Comparison of ENCODE assay signal across 14 cellular contexts in genomic region chr17:7750321-7750821, GRCh38. TPM values are rescaled to one million over a fixed set of nuclear protein-coding genes. Genes with fewer than 3 reads are reported as not detected.
DNase-seq lines count a peak whose midpoint lies in the region; TF ChIP-seq lines count a peak whose summit lies in the region.
"Had no signal": no experiment of that assay in that cellular context is flagged by ENCODE, and none has a peak within 500 bp of the region (broad histone marks: within the 10 kb centered on the region; RNA-seq: fewer than 3 reads in every experiment).

No MANE protein-coding gene starts in this region.

- TF ChIP-seq CTCF in fibroblast of lung (conservative IDR thresholded peaks at IDR 0.05 in 1 of 2, IDR thresholded peaks at IDR 0.05 in 1 of 2; ENCODE audit: low read depth in 1 of 2, low read length in 2 of 2), result no peak
- no peak for TF ChIP-seq CTCF in dorsolateral prefrontal cortex (IDR thresholded peaks at IDR 0.05 in 54 of 56, conservative IDR thresholded peaks at IDR 0.05 in 2 of 56; ENCODE audit: low read depth in 1 of 56, partially characterized antibody in 56 of 56)
- no peak for TF ChIP-seq CTCF in ascending aorta (IDR thresholded peaks at IDR 0.05)

- peak overlapping the region; percentile 68 for H3K27ac ChIP-seq in fibroblast of lung (ENCODE audit: insufficient read depth, low read length)
- H3K27ac ChIP-seq in dorsolateral prefrontal cortex, result no peak overlapping the region
- H3K27ac ChIP-seq in ascending aorta, result no peak overlapping the region
- H3K27ac ChIP-seq: thoracic aorta had no signal

- H3K9ac ChIP-seq in fibroblast of lung (ENCODE audit: insufficient read depth, low read length), result no peak overlapping the region

- intact Hi-C loops in dorsolateral prefrontal cortex (cut with DNase I), result loop anchor here in 1 of 2 donors (10.0 kb wide), 1 partner anchor 54 kb away; no protein-coding TSS in a partner anchor
- intact Hi-C loops in ascending aorta (cut with DNase I), result no loop called here

- no peaks in the 10 kb centered on the region for H3K36me3 ChIP-seq in fibroblast of lung (ENCODE audit: control insufficient read depth, insufficient read depth, low read length)
- H3K36me3 ChIP-seq in ascending aorta, result no peaks in the 10 kb centered on the region
- H3K36me3 ChIP-seq: thoracic aorta had no signal

- peak; percentile 47 for DNase-seq in H4 (ENCODE audit: low spot score)
- peak; percentile 81 for DNase-seq in RPMI7951 (ENCODE audit: low read depth)
- peak; percentile 85 to 93 for DNase-seq in fibroblast of lung (ENCODE audit: low read depth in 2 of 2)
- peak; percentile 55 for DNase-seq in skeletal muscle cell (ENCODE audit: low read depth)
- DNase-seq in medulla oblongata (ENCODE audit: extremely low spot score), result no peak
- no peak for DNase-seq in dorsolateral prefrontal cortex
- no peak for DNase-seq in ascending aorta (ENCODE audit: low spot score in 2 of 2)
- DNase-seq in RPMI8226, result no peak
- DNase-seq: activated CD8-positive, alpha-beta T cell treated with anti-CD3 and anti-CD28 coated beads, Interleukin-2, amount 10 ng/mL, durations not matched to agents 7 days and 5 days; DND-41; KG1; NCI-H526 had no signal

- H3K4me3 ChIP-seq in fibroblast of lung (replicated peaks in 1 of 4; ENCODE audit: control extremely low read depth in 1 of 4, insufficient read depth in 1 of 4, low read depth in 3 of 4, low read length in 4 of 4) (no peak overlapping the region), skeletal muscle cell (ENCODE audit: low read depth, low read length) (no peak overlapping the region), dorsolateral prefrontal cortex (no peak overlapping the region), ascending aorta (no peak overlapping the region)
- H3K4me3 ChIP-seq: thoracic aorta had no signal

- H3K9me3 ChIP-seq in fibroblast of lung (ENCODE audit: control insufficient read depth, insufficient read depth, low read depth, low read length) (no peaks in the 10 kb centered on the region), ascending aorta (no peaks in the 10 kb centered on the region)
- H3K9me3 ChIP-seq: thoracic aorta had no signal

- H3K27me3 ChIP-seq in fibroblast of lung (ENCODE audit: control insufficient read depth, insufficient read depth, low read length), result no peaks in the 10 kb centered on the region
- no peaks in the 10 kb centered on the region for H3K27me3 ChIP-seq in dorsolateral prefrontal cortex
- no peaks in the 10 kb centered on the region for H3K27me3 ChIP-seq in ascending aorta

- no peaks in the 10 kb centered on the region for H4K20me1 ChIP-seq in fibroblast of lung (ENCODE audit: control insufficient read depth, extremely low read depth, insufficient read depth, low read length)

- no peaks in the 10 kb centered on the region for H3K79me2 ChIP-seq in fibroblast of lung (ENCODE audit: control insufficient read depth, insufficient read depth, low read length)

- H3K4me1 ChIP-seq in fibroblast of lung (ENCODE audit: control insufficient read depth, extremely low read depth, insufficient read depth, low read length) (peaks cover 19% of the 10 kb centered on the region), ascending aorta (no peaks in the 10 kb centered on the region)

- peak overlapping the region; percentile 44 for H3K4me2 ChIP-seq in fibroblast of lung (ENCODE audit: extremely low read depth, insufficient read depth, low read length)

- H2AFZ ChIP-seq in fibroblast of lung (ENCODE audit: low read length), result no peak overlapping the region

RNA-seq across cellular contexts. Expression of gene DNAH2, which starts 32.8 kb away (rescaled TPM):
- 0.10 and 0.12 TPM in 2 replicates for total RNA-seq in H4 (2014; rRNA removed; shearing (Covaris generic))
- 1.8 and 3.2 TPM in 2 replicates for total RNA-seq in RPMI7951 (2014; rRNA removed; shearing (Covaris generic))
- total RNA-seq in fibroblast of lung, result 0.17 and 0.26 TPM in 2 replicates
- 0.06 and 0.08 TPM in 2 replicates for polyA plus RNA-seq in fibroblast of lung
- polyA plus RNA-seq in fibroblast of lung (2012), result 0.02 and 0.05 TPM in 2 replicates
- 0.07 and 0.43 TPM in 2 replicates for polyA minus RNA-seq in fibroblast of lung (ENCODE audit: low replicate concordance)
- 1 to 10 TPM in 119 of 120 experiments, under 1 TPM in 1; 0.96 to 5.4 (median 2.7) TPM for total RNA-seq in dorsolateral prefrontal cortex
- total RNA-seq in ascending aorta, result 0.43 TPM
- total RNA-seq: activated CD8-positive, alpha-beta T cell treated with anti-CD3 and anti-CD28 coated beads, Interleukin-2, amount 10 ng/mL, durations not matched to agents 7 days and 5 days; T-helper 1 cell treated with Interleukin-12 subunit alpha and Interleukin-12 subunit beta and Interleukin-4 antibody, amounts not matched to agents 30 ng/mL and 1 ng/mL, for 36 hours had no signal

RNA-seq across cellular contexts. Expression of gene EFNB3, which starts 45.4 kb away (rescaled TPM):
- 5.6 and 6.2 TPM in 2 replicates for total RNA-seq in H4 (2014; rRNA removed; shearing (Covaris generic))
- total RNA-seq in RPMI7951 (2014; rRNA removed; shearing (Covaris generic)), result 0.84 and 1.3 TPM in 2 replicates
- total RNA-seq in fibroblast of lung, result 0.26 and 0.33 TPM in 2 replicates
- 0.51 and 3.7 TPM in 2 replicates for polyA plus RNA-seq in fibroblast of lung
- polyA plus RNA-seq in fibroblast of lung (2012), result 0.53 and 3.2 TPM in 2 replicates
- polyA minus RNA-seq in fibroblast of lung (ENCODE audit: low replicate concordance), result 0.93 and 7.4 TPM in 2 replicates
- 10 to 100 TPM in 119 of 120 experiments, 1 to 10 TPM in 1; 7.4 to 54.0 (median 30.3) TPM for total RNA-seq in dorsolateral prefrontal cortex
- not detected for total RNA-seq in ascending aorta
- total RNA-seq: activated CD8-positive, alpha-beta T cell treated with anti-CD3 and anti-CD28 coated beads, Interleukin-2, amount 10 ng/mL, durations not matched to agents 7 days and 5 days; T-helper 1 cell treated with Interleukin-12 subunit alpha and Interleukin-12 subunit beta and Interleukin-4 antibody, amounts not matched to agents 30 ng/mL and 1 ng/mL, for 36 hours; thoracic aorta had no signal

Comparison
In these comparisons a context has a peak if more than half of its experiments do, and no peak if none do; other contexts are left out.
1. DNase-seq: peak in H4 (single experiment), RPMI7951 (single experiment), fibroblast of lung (2 of 2) and skeletal muscle cell (single experiment); none in medulla oblongata (single experiment), dorsolateral prefrontal cortex (0 of 10), ascending aorta (0 of 2) and RPMI8226 (single experiment).